ENCODE assay signal across 23 cellular contexts in genomic region chr5:6822068-6822467, GRCh38.
"Had no signal": no experiment of that assay in that cellular context is flagged by ENCODE, and none has a peak within 500 bp of the region (broad histone marks: within the 10 kb centered on the region; RNA-seq: fewer than 3 reads in every experiment).

No MANE protein-coding gene starts in this region.

- FAIRE-seq: endometrium had no signal

- H3K4me1 Mint-ChIP-seq: activated B cell treated with CpG ODN at 0.5 μM for 24 hours had no signal

- H3K27me3 ChIP-seq: neural progenitor cell had no signal

- H3K4me3 ChIP-seq: heart right ventricle, left lung, neural progenitor cell had no signal

- DNase-seq: activated B cell treated with CpG ODN at 0.5 μM for 24 hours; activated CD4-positive, alpha-beta T cell treated with anti-CD3 and anti-CD28 coated beads for 4 hours; activated CD4-positive, alpha-beta T cell treated with anti-CD3 and anti-CD28 coated beads, Interleukin-2, amount 50 U/mL, for 48 hours; activated CD8-positive, alpha-beta memory T cell treated with anti-CD3 and anti-CD28 coated beads, Interleukin-2, amount 10 ng/mL, durations not matched to agents 7 days and 5 days; activated effector memory CD4-positive, alpha-beta T cell treated with anti-CD3 and anti-CD28 coated beads, Interleukin-2, amount 50 U/mL, for 16 hours; activated naive CD4-positive, alpha-beta T cell treated with anti-CD3 and anti-CD28 coated beads, Interleukin-2, amount 10 ng/mL, durations not matched to agents 7 days and 5 days; activated T-cell treated with anti-CD3 and anti-CD28 coated beads for 4 hours; amygdala; effector CD4-positive, alpha-beta T cell; foreskin fibroblast; heart right ventricle; kidney glomerular epithelial cell; left lung; naive thymus-derived CD4-positive, alpha-beta T cell; retina; stimulated activated CD4-positive, alpha-beta T cell treated with anti-CD3 and anti-CD28 coated beads, Interleukin-4, amount 100 ng/mL, for 1 hour; stimulated activated naive CD4-positive, alpha-beta T cell; T-helper 9 cell had no signal

- H3K4me2 ChIP-seq: neural progenitor cell had no signal

- H3K36me3 Mint-ChIP-seq: activated CD8-positive, alpha-beta memory T cell treated with anti-CD3 and anti-CD28 coated beads, Interleukin-2, amount 10 ng/mL, durations not matched to agents 7 days and 5 days; activated naive CD4-positive, alpha-beta T cell treated with anti-CD3 and anti-CD28 coated beads, Interleukin-2, amount 10 ng/mL, durations not matched to agents 7 days and 5 days; neural progenitor cell had no signal

- H3K9ac ChIP-seq: neural progenitor cell had no signal

- H3K27ac Mint-ChIP-seq: activated B cell treated with CpG ODN at 0.5 μM for 24 hours; activated CD8-positive, alpha-beta memory T cell treated with anti-CD3 and anti-CD28 coated beads, Interleukin-2, amount 10 ng/mL, durations not matched to agents 7 days and 5 days; activated naive CD4-positive, alpha-beta T cell treated with anti-CD3 and anti-CD28 coated beads, Interleukin-2, amount 10 ng/mL, durations not matched to agents 7 days and 5 days; naive thymus-derived CD4-positive, alpha-beta T cell; neural progenitor cell; progenitor cell of endocrine pancreas; type B pancreatic cell had no signal

- H3K4me1 ChIP-seq: heart right ventricle, left lung had no signal

- H3K4me3 Mint-ChIP-seq: activated B cell treated with CpG ODN at 0.5 μM for 24 hours; activated CD8-positive, alpha-beta memory T cell treated with anti-CD3 and anti-CD28 coated beads, Interleukin-2, amount 10 ng/mL, durations not matched to agents 7 days and 5 days; activated naive CD4-positive, alpha-beta T cell treated with anti-CD3 and anti-CD28 coated beads, Interleukin-2, amount 10 ng/mL, durations not matched to agents 7 days and 5 days; naive thymus-derived CD4-positive, alpha-beta T cell; neural progenitor cell; type B pancreatic cell had no signal

- ATAC-seq: activated CD8-positive, alpha-beta memory T cell treated with anti-CD3 and anti-CD28 coated beads, Interleukin-2, amount 10 ng/mL, durations not matched to agents 7 days and 5 days; heart right ventricle; left lung; naive thymus-derived CD4-positive, alpha-beta T cell had no signal

- H3K27ac ChIP-seq: heart right ventricle, left lung, neural progenitor cell, thoracic aorta had no signal

- H3K36me3 ChIP-seq: heart right ventricle, left lung, neural progenitor cell, thoracic aorta had no signal
